9 cellular contexts compared by ENCODE assay signal in the genomic region with DNA sequence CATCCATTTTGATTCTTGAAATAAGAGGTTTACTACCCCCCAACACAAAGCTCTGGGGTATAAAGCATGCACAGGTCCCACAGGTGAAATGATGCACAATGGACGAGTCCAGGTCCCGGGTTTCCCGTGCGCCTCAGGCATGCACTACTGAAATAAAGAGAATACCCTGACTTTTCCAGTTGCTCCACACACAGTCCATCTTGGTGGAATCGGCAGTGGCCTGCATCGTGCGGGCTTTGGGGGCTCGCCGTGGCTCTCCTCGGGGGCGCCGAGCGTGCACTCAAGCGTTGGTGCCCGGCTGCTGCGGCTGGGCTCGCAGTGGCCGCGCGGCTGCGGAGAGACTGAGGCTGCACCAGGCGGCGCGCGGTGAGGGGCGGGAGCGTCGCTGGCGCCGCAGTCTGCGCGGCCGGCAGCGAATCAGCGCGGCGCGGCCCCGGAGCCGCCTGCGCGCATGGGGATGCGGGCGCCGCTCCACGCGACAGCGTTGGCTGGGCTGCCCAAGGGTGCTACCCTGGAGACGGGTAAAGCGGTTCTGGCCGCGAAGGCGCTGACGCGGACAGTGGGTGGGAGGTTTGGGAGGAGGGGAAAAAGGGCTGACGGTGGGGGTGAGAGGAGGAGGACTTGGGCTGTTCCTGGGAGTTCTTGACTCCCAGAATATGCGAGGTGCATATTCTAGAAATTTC. TPM values are rescaled to one million over a fixed set of nuclear protein-coding genes. Genes with fewer than 3 reads are reported as not detected.
A peak's percentile ranks its signal among the peaks of the same experiment; 100 is the strongest.
DNase-seq lines count a peak whose midpoint lies in the region; ATAC-seq, FAIRE-seq and TF ChIP-seq lines count a peak whose summit lies in the region.
"Had no signal": no experiment of that assay in that cellular context is flagged by ENCODE, and none has a peak within 500 bp of the region (broad histone marks: within the 10 kb centered on the region; RNA-seq: fewer than 3 reads in every experiment).

No MANE protein-coding gene starts in this region.

- H3K9ac ChIP-seq in HUES48 (ENCODE audit: low read depth, low read length), result peak overlapping the region; percentile 49

- H3K9me3 ChIP-seq in HUES48 (ENCODE audit: control insufficient read depth, insufficient read depth, low read length), result no peaks in the 10 kb centered on the region
- H3K9me3 ChIP-seq: heart left ventricle had no signal

- H3K27me3 ChIP-seq in HUES48 (ENCODE audit: control insufficient read depth, insufficient read depth, low read length), result peaks cover 22% of the 10 kb centered on the region

- no peak overlapping the region for H3K27ac ChIP-seq in HUES48 (ENCODE audit: low read depth, low read length)
- H3K27ac ChIP-seq in RWPE1, result no peak overlapping the region
- H3K27ac ChIP-seq: heart left ventricle had no signal

- no peak for ATAC-seq in HG03095 (IDR thresholded peaks at IDR 0.05; ENCODE audit: unreplicated experiment)

- H3K4me1 ChIP-seq in HUES48 (ENCODE audit: control insufficient read depth, insufficient read depth, low read length), result peaks cover 8% of the 10 kb centered on the region

- CTCF ChIA-PET in RWPE1 (lab: Yijun Ruan, JAX), result no interaction called here

- TF ChIP-seq CTCF in RWPE1 (conservative IDR thresholded peaks at IDR 0.05; ENCODE audit: low read depth), result no peak
- no peak for TF ChIP-seq CTCF in retinal pigment epithelial cell (conservative IDR thresholded peaks at IDR 0.05; ENCODE audit: low read depth, low read length)

- DNase-seq in RWPE1 (ENCODE audit: low spot score) (peak; percentile 31), frontal cortex (ENCODE audit: low spot score in 2 of 2) (peak; percentile 48 to 58), retinal pigment epithelial cell (ENCODE audit: low read depth) (no peak), RCC 7860 (ENCODE audit: low spot score) (no peak)
- no peak for DNase-seq in stimulated activated naive CD4-positive, alpha-beta T cell (lab: John Stamatoyannopoulos, UW)

- peak overlapping the region; percentile 65 for H3K4me3 ChIP-seq in HUES48 (ENCODE audit: low read depth, low read length)
- H3K4me3 ChIP-seq in retinal pigment epithelial cell (ENCODE audit: low read length), result peak overlapping the region; percentile 47

- POLR2A ChIA-PET in RWPE1 (lab: Yijun Ruan, JAX; ENCODE audit: low non-redundant PET), result no interaction called here

- H3K36me3 ChIP-seq in HUES48 (ENCODE audit: control insufficient read depth, insufficient read depth, low read length), result no peaks in the 10 kb centered on the region
- H3K36me3 ChIP-seq: heart left ventricle had no signal

- FAIRE-seq in frontal cortex (lab: Jason Lieb, UNC) (no peak), RCC 7860 (lab: Jason Lieb, UNC) (no peak)

RNA-seq across cellular contexts. Expression of a gene that starts 53.8 kb away (rescaled TPM):
- total RNA-seq in frontal cortex, result 2.0 TPM
- total RNA-seq: heart left ventricle, M059J had no signal

Comparison
In these comparisons a context has a peak if more than half of its experiments do, and no peak if none do; other contexts are left out.
1. DNase-seq: peak in RWPE1 (single experiment) and frontal cortex (2 of 2); none in retinal pigment epithelial cell (single experiment), RCC 7860 (single experiment) and stimulated activated naive CD4-positive, alpha-beta T cell (0 of 6).